Comparison of ENCODE assay signal across 19 cellular contexts in genomic region chr17:48062273-48062672, GRCh38. TPM values are rescaled to one million over a fixed set of nuclear protein-coding genes. Genes with fewer than 3 reads are reported as not detected.
A peak's percentile ranks its signal among the peaks of the same experiment; 100 is the strongest.
DNase-seq lines count a peak whose midpoint lies in the region; ATAC-seq and TF ChIP-seq lines count a peak whose summit lies in the region.
"Had no signal": no experiment of that assay in that cellular context is flagged by ENCODE, and none has a peak within 500 bp of the region (broad histone marks: within the 10 kb centered on the region; RNA-seq: fewer than 3 reads in every experiment).

No MANE protein-coding gene starts in this region.

- TF ChIP-seq CTCF in activated CD8-positive, alpha-beta T cell treated with anti-CD3 and anti-CD28 coated beads for 36 hours (IDR thresholded peaks at IDR 0.05), result no peak
- TF ChIP-seq CTCF in WTC11 (IDR thresholded peaks at IDR 0.05), result no peak
- no peak for TF ChIP-seq CTCF in nephron progenitor cell (IDR thresholded peaks at IDR 0.05)

- H3K4me1 Mint-ChIP-seq in activated CD8-positive, alpha-beta T cell treated with anti-CD3 and anti-CD28 coated beads for 36 hours (ENCODE audit: low read depth), result peaks cover 14% of the 10 kb centered on the region
- no peaks in the 10 kb centered on the region for H3K4me1 Mint-ChIP-seq in activated CD8-positive, alpha-beta T cell treated with anti-CD3 and anti-CD28 coated beads, Interleukin-2, amount 10 ng/mL, durations not matched to agents 7 days and 5 days (ENCODE audit: low read depth)
- H3K4me1 Mint-ChIP-seq in WTC11 (peaks cover 14% of the 10 kb centered on the region), nephron progenitor cell (peaks cover 25% of the 10 kb centered on the region)
- H3K4me1 Mint-ChIP-seq in stimulated activated naive B cell treated with anti-CD40 and anti-IgM and Interleukin-4, amounts not matched to agents 10 μg/mL and 1 μg/mL and 100 μg/mL, for 72 hours, result peaks cover 10 to 11% of the 10 kb centered on the region in 2 donors

- H3K27me3 Mint-ChIP-seq in activated CD8-positive, alpha-beta T cell treated with anti-CD3 and anti-CD28 coated beads for 36 hours, result no peaks in the 10 kb centered on the region
- H3K27me3 Mint-ChIP-seq in activated CD8-positive, alpha-beta T cell treated with anti-CD3 and anti-CD28 coated beads, Interleukin-2, amount 10 ng/mL, durations not matched to agents 7 days and 5 days (ENCODE audit: low read depth), result no peaks in the 10 kb centered on the region
- H3K27me3 Mint-ChIP-seq in WTC11 (ENCODE audit: low read depth) (no peaks in the 10 kb centered on the region), nephron progenitor cell (ENCODE audit: low read depth, poor library complexity) (no peaks in the 10 kb centered on the region)
- H3K27me3 Mint-ChIP-seq in stimulated activated naive B cell treated with anti-CD40 and anti-IgM and Interleukin-4, amounts not matched to agents 10 μg/mL and 1 μg/mL and 100 μg/mL, for 72 hours, result no peaks in the 10 kb centered on the region
- H3K27me3 Mint-ChIP-seq: CD4-positive, alpha-beta T cell had no signal

- peaks cover 60% of the 10 kb centered on the region for H3K36me3 Mint-ChIP-seq in activated CD8-positive, alpha-beta T cell treated with anti-CD3 and anti-CD28 coated beads for 36 hours (ENCODE audit: low read depth)
- peaks cover 73% of the 10 kb centered on the region for H3K36me3 Mint-ChIP-seq in activated CD8-positive, alpha-beta T cell treated with anti-CD3 and anti-CD28 coated beads, Interleukin-2, amount 10 ng/mL, durations not matched to agents 7 days and 5 days (ENCODE audit: low read depth)
- H3K36me3 Mint-ChIP-seq in WTC11 (peaks cover 65% of the 10 kb centered on the region), nephron progenitor cell (ENCODE audit: low read depth) (peaks cover 73% of the 10 kb centered on the region)
- H3K36me3 Mint-ChIP-seq in stimulated activated naive B cell treated with anti-CD40 and anti-IgM and Interleukin-4, amounts not matched to agents 10 μg/mL and 1 μg/mL and 100 μg/mL, for 72 hours, result peaks cover 40 to 58% of the 10 kb centered on the region in 2 donors

- ATAC-seq in activated CD8-positive, alpha-beta T cell treated with anti-CD3 and anti-CD28 coated beads for 36 hours, result no peak
- ATAC-seq in activated CD8-positive, alpha-beta T cell treated with anti-CD3 and anti-CD28 coated beads, Interleukin-2, amount 10 ng/mL, durations not matched to agents 7 days and 5 days, result no peak
- ATAC-seq in WTC11 (no peak), HG03159 (IDR thresholded peaks at IDR 0.05; ENCODE audit: unreplicated experiment) (no peak), esophagus mucosa (no peak), Right ventricle myocardium superior (ENCODE audit: poor library complexity) (no peak)
- ATAC-seq in stimulated activated naive B cell treated with anti-CD40 and anti-IgM and Interleukin-4, amounts not matched to agents 10 μg/mL and 1 μg/mL and 100 μg/mL, for 72 hours (replicated peaks), result no peak
- ATAC-seq: SK-N-SH treated with all-trans-retinoic acid at 6 μM for 48 hours had no signal

- intact Hi-C loops in activated CD8-positive, alpha-beta T cell treated with anti-CD3 and anti-CD28 coated beads for 36 hours (cut with micrococcal nuclease), result no loop called here
- intact Hi-C loops in Right ventricle myocardium superior (cut with DNase I), result no loop called here

- no peak overlapping the region for H3K4me3 Mint-ChIP-seq in activated CD8-positive, alpha-beta T cell treated with anti-CD3 and anti-CD28 coated beads for 36 hours
- no peak overlapping the region for H3K4me3 Mint-ChIP-seq in activated CD8-positive, alpha-beta T cell treated with anti-CD3 and anti-CD28 coated beads, Interleukin-2, amount 10 ng/mL, durations not matched to agents 7 days and 5 days
- H3K4me3 Mint-ChIP-seq in WTC11 (no peak overlapping the region), nephron progenitor cell (no peak overlapping the region)
- no peak overlapping the region for H3K4me3 Mint-ChIP-seq in stimulated activated naive B cell treated with anti-CD40 and anti-IgM and Interleukin-4, amounts not matched to agents 10 μg/mL and 1 μg/mL and 100 μg/mL, for 72 hours
- H3K4me3 Mint-ChIP-seq: CD4-positive, alpha-beta T cell had no signal

- H3K27ac Mint-ChIP-seq in activated CD8-positive, alpha-beta T cell treated with anti-CD3 and anti-CD28 coated beads for 36 hours, result peak overlapping the region; percentile 60
- H3K27ac Mint-ChIP-seq in activated CD8-positive, alpha-beta T cell treated with anti-CD3 and anti-CD28 coated beads, Interleukin-2, amount 10 ng/mL, durations not matched to agents 7 days and 5 days, result no peak overlapping the region
- H3K27ac Mint-ChIP-seq in WTC11 (peak overlapping the region; percentile 71; the same call in 1 of the 2 replicates), nephron progenitor cell (peak overlapping the region; percentile 52)
- peak overlapping the region; percentile 20 for H3K27ac Mint-ChIP-seq in stimulated activated naive B cell treated with anti-CD40 and anti-IgM and Interleukin-4, amounts not matched to agents 10 μg/mL and 1 μg/mL and 100 μg/mL, for 72 hours
- H3K27ac Mint-ChIP-seq: CD4-positive, alpha-beta T cell had no signal

- CTCF ChIA-PET in activated CD8-positive, alpha-beta T cell treated with anti-CD3 and anti-CD28 coated beads for 36 hours (lab: Charles Lee), result interaction anchor here (0.8 to 16.7 kb wide), 3 partner anchors 14 to 36 kb away, joined by 3 to 186 read pairs (median 33); no protein-coding TSS in a partner anchor
- CTCF ChIA-PET in activated CD8-positive, alpha-beta T cell treated with anti-CD3 and anti-CD28 coated beads, Interleukin-2, amount 10 ng/mL, durations not matched to agents 7 days and 5 days (lab: Charles Lee), result interaction anchor here (1.2 to 3.2 kb wide), 5 partner anchors 13 to 36 kb away, joined by 3 to 12 read pairs (median 5); no protein-coding TSS in a partner anchor
- CTCF ChIA-PET in WTC11 (lab: Charles Lee), result interaction anchor here (0.9 to 6.6 kb wide), 3 partner anchors 26 to 84 kb away, joined by 4 to 66 read pairs (median 6); no protein-coding TSS in a partner anchor

- no peak for DNase-seq in activated CD8-positive, alpha-beta T cell treated with anti-CD3 and anti-CD28 coated beads for 36 hours
- no peak for DNase-seq in activated CD8-positive, alpha-beta T cell treated with anti-CD3 and anti-CD28 coated beads, Interleukin-2, amount 10 ng/mL, durations not matched to agents 7 days and 5 days
- DNase-seq in WTC11 (ENCODE audit: low spot score), result no peak
- DNase-seq in nephron progenitor cell, result no peak
- no peak for DNase-seq in stimulated activated naive B cell treated with anti-CD40 and anti-IgM and Interleukin-4, amounts not matched to agents 10 μg/mL and 1 μg/mL and 100 μg/mL, for 72 hours
- DNase-seq in Right ventricle myocardium superior, result no peak
- DNase-seq: CD4-positive, alpha-beta T cell; MM.1S; NCI-H1092; NCI-H1436 treated with DMSO at 0.1 percent for 48 hours; NCI-H2081; NCI-H2171 treated with DMSO at 0.1 percent for 48 hours; NCI-H446; NCI-H69; NK-92 treated with Interleukin-12 subunit alpha and Interleukin-12 subunit beta, amount 100 ng/mL, for 24 hours; SHP77 treated with DMSO at 0.1 percent for 48 hours had no signal

- H3K9me3 Mint-ChIP-seq in activated CD8-positive, alpha-beta T cell treated with anti-CD3 and anti-CD28 coated beads for 36 hours, result no peaks in the 10 kb centered on the region
- H3K9me3 Mint-ChIP-seq in activated CD8-positive, alpha-beta T cell treated with anti-CD3 and anti-CD28 coated beads, Interleukin-2, amount 10 ng/mL, durations not matched to agents 7 days and 5 days (ENCODE audit: insufficient read depth), result no peaks in the 10 kb centered on the region
- H3K9me3 Mint-ChIP-seq in WTC11, result no peaks in the 10 kb centered on the region
- H3K9me3 Mint-ChIP-seq in nephron progenitor cell, result no peaks in the 10 kb centered on the region
- H3K9me3 Mint-ChIP-seq in stimulated activated naive B cell treated with anti-CD40 and anti-IgM and Interleukin-4, amounts not matched to agents 10 μg/mL and 1 μg/mL and 100 μg/mL, for 72 hours, result no peaks in the 10 kb centered on the region
- H3K9me3 Mint-ChIP-seq: CD4-positive, alpha-beta T cell had no signal

- POLR2A ChIA-PET in activated CD8-positive, alpha-beta T cell treated with anti-CD3 and anti-CD28 coated beads for 36 hours (lab: Charles Lee), result interaction anchor here (0.8 to 8.4 kb wide), 3 partner anchors 16 to 1395 kb away, joined by 3 to 82 read pairs (median 3); partner anchors contain the start of gene NFE2L1
- POLR2A ChIA-PET in activated CD8-positive, alpha-beta T cell treated with anti-CD3 and anti-CD28 coated beads, Interleukin-2, amount 10 ng/mL, durations not matched to agents 7 days and 5 days (lab: Charles Lee), result interaction anchor here (0.6 kb wide), 1 partner anchor 15 kb away, joined by 3 read pairs; no protein-coding TSS in a partner anchor
- POLR2A ChIA-PET in WTC11 (lab: Charles Lee), result interaction anchor here (1.0 to 5.5 kb wide), 2 partner anchors 8 to 14 kb away, joined by 5 to 32 read pairs; partner anchors contain the start of gene NFE2L1

TF ChIP-seq in WTC11, 78 proteins besides CTCF, POLR2A, EP300 and RAD21 (continues in another document):
- TF ChIP-seq ZNF121 (CRISPR knock-in tag; IDR thresholded peaks at IDR 0.05), result no peak

RNA-seq across cellular contexts. Expression of gene NFE2L1, which starts 14.1 kb away (rescaled TPM):
- 10 to 100 TPM; 88.3 to 90.3 TPM for total RNA-seq in activated CD8-positive, alpha-beta T cell treated with anti-CD3 and anti-CD28 coated beads for 36 hours
- total RNA-seq in activated CD8-positive, alpha-beta T cell treated with anti-CD3 and anti-CD28 coated beads, Interleukin-2, amount 10 ng/mL, durations not matched to agents 7 days and 5 days, result 10 to 100 TPM; 44.1 to 50.7 TPM
- 130 to 149 TPM (median 131 TPM) in 3 replicates for total RNA-seq in WTC11 (2021)
- total RNA-seq in esophagus mucosa, result 90.4 TPM
- 911 TPM for total RNA-seq in Right ventricle myocardium superior

RNA-seq across cellular contexts. Expression of gene COPZ2, which starts 24.7 kb away (rescaled TPM):
- 1 to 10 TPM; 4.3 to 4.6 TPM for total RNA-seq in activated CD8-positive, alpha-beta T cell treated with anti-CD3 and anti-CD28 coated beads for 36 hours
- 1 to 10 TPM; 5.1 to 5.5 TPM for total RNA-seq in activated CD8-positive, alpha-beta T cell treated with anti-CD3 and anti-CD28 coated beads, Interleukin-2, amount 10 ng/mL, durations not matched to agents 7 days and 5 days
- 0.37 to 0.44 TPM in 2 of 3 replicates, not detected in the other for total RNA-seq in WTC11 (2021)
- 17.3 TPM for total RNA-seq in esophagus mucosa
- 49.2 TPM for total RNA-seq in Right ventricle myocardium superior

RNA-seq across cellular contexts. Expression of gene CBX1, which starts 39.0 kb away (rescaled TPM):
- 10 to 100 TPM; 52.3 to 53.0 TPM for total RNA-seq in activated CD8-positive, alpha-beta T cell treated with anti-CD3 and anti-CD28 coated beads for 36 hours
- 10 to 100 TPM; 68.2 to 70.3 TPM for total RNA-seq in activated CD8-positive, alpha-beta T cell treated with anti-CD3 and anti-CD28 coated beads, Interleukin-2, amount 10 ng/mL, durations not matched to agents 7 days and 5 days
- total RNA-seq in WTC11 (2021) (162 to 167 TPM (median 165 TPM) in 3 replicates), esophagus mucosa (29.2 TPM), Right ventricle myocardium superior (31.7 TPM)

RNA-seq across cellular contexts. Expression of gene SNX11, which starts 45.3 kb away (rescaled TPM):
- 10 to 100 TPM; 27.2 to 29.5 TPM for total RNA-seq in activated CD8-positive, alpha-beta T cell treated with anti-CD3 and anti-CD28 coated beads for 36 hours
- total RNA-seq in activated CD8-positive, alpha-beta T cell treated with anti-CD3 and anti-CD28 coated beads, Interleukin-2, amount 10 ng/mL, durations not matched to agents 7 days and 5 days, result 10 to 100 TPM; 33.3 to 34.2 TPM
- total RNA-seq in WTC11 (2021) (19.3 to 24.5 TPM (median 20.1 TPM) in 3 replicates), esophagus mucosa (17.4 TPM), Right ventricle myocardium superior (11.8 TPM)
